ENCODE assay signal across 21 cellular contexts in genomic region chr14:90808759-90809529, GRCh38. TPM values are rescaled to one million over a fixed set of nuclear protein-coding genes. Genes with fewer than 3 reads are reported as not detected.
A peak's percentile ranks its signal among the peaks of the same experiment; 100 is the strongest.
DNase-seq lines count a peak whose midpoint lies in the region; ATAC-seq, FAIRE-seq and TF ChIP-seq lines count a peak whose summit lies in the region.
"Had no signal": no experiment of that assay in that cellular context is flagged by ENCODE, and none has a peak within 500 bp of the region (broad histone marks: within the 10 kb centered on the region; RNA-seq: fewer than 3 reads in every experiment).

No MANE protein-coding gene starts in this region.

- H2AFZ ChIP-seq in K562 (ENCODE audit: low read depth, low read length) (no peak overlapping the region), HepG2 (ENCODE audit: low read length) (no peak overlapping the region)

- H3K27ac ChIP-seq in K562 (ENCODE audit: extremely low read depth, low read depth, low read length) (peak overlapping the region; percentile 22; the same call in 1 of the 3 replicates), HepG2 (ENCODE audit: extremely low read length, insufficient read depth, low read length) (no peak overlapping the region)
- H3K27ac ChIP-seq: vagina had no signal

- no peaks in the 10 kb centered on the region for H3K9me3 ChIP-seq in K562 (replicated peaks; ENCODE audit: control insufficient read depth, insufficient read depth, low read depth, low read length)
- H3K9me3 ChIP-seq in HepG2 (ENCODE audit: low read length), result no peaks in the 10 kb centered on the region
- H3K9me3 ChIP-seq: vagina had no signal

- intact Hi-C loops in K562 (cut with micrococcal nuclease) (loop anchor here (5.0 kb wide), 1 partner anchor 427 kb away; no protein-coding TSS in a partner anchor), HepG2 (cut with micrococcal nuclease; ENCODE audit: unreplicated experiment) (no loop called here)

- TF ChIP-seq POLR2A in K562 (conservative IDR thresholded peaks at IDR 0.05), result no peak
- no peak for TF ChIP-seq POLR2A in HepG2 (IDR thresholded peaks at IDR 0.05; ENCODE audit: insufficient read depth in 1 of 2, low read depth in 2 of 2, low read length in 2 of 2)

- H3K36me3 ChIP-seq in K562 (ENCODE audit: control insufficient read depth, insufficient read depth, low read length) (peaks cover 11% of the 10 kb centered on the region; the same call in 2 of the 3 replicates), HepG2 (replicated peaks in 1 of 2; ENCODE audit: control insufficient read depth in 1 of 2, insufficient read depth in 2 of 2, low read length in 2 of 2) (no peaks in the 10 kb centered on the region)
- H3K36me3 ChIP-seq: vagina had no signal

- FAIRE-seq in K562 (lab: Jason Lieb, UNC) (no peak), HepG2 (lab: Jason Lieb, UNC) (no peak)
- FAIRE-seq: keratinocyte had no signal

- H4K20me1 ChIP-seq in K562 (replicated peaks; ENCODE audit: control insufficient read depth, insufficient read depth, low read length), result no peaks in the 10 kb centered on the region; the same call in 1 of the 2 replicates
- no peaks in the 10 kb centered on the region for H4K20me1 ChIP-seq in HepG2 (ENCODE audit: insufficient read depth, low read length)

- H3K27me3 ChIP-seq in K562 (ENCODE audit: control insufficient read depth in 2 of 2, insufficient read depth in 2 of 2, low read length in 2 of 2) (no peaks in the 10 kb centered on the region), HepG2 (ENCODE audit: control insufficient read depth in 1 of 2, insufficient read depth in 2 of 2, low read length in 2 of 2) (peaks cover 1 to 5% of the 10 kb centered on the region in 2 experiments; a peak in 3 of 5 replicates)
- H3K27me3 ChIP-seq: vagina had no signal

- no peak for TF ChIP-seq EP300 in K562 (IDR thresholded peaks at IDR 0.05; ENCODE audit: low read length)
- TF ChIP-seq EP300 in HepG2 (IDR thresholded peaks at IDR 0.05; ENCODE audit: low read depth in 2 of 2, low read length in 2 of 2), result no peak
- TF ChIP-seq EP300 in HepG2 (CRISPR knock-in tag; IDR thresholded peaks at IDR 0.05; ENCODE audit: borderline replicate concordance), result no peak

- H3K9ac ChIP-seq in K562 (ENCODE audit: insufficient read depth in 1 of 2, low read depth in 2 of 2, low read length in 2 of 2) (peak overlapping the region in 1 of 2 experiments; percentile 18; a peak in 1 of 4 replicates), HepG2 (ENCODE audit: insufficient read depth, low read depth, low read length) (no peak overlapping the region)

- POLR2A ChIA-PET in K562 (lab: Yijun Ruan, JAX) (interaction anchor here (0.6 to 1.2 kb wide), 2 partner anchors 16 to 1069 kb away, joined by 3 to 5 read pairs; no protein-coding TSS in a partner anchor), HepG2 (lab: Yijun Ruan, JAX) (no interaction called here)

- H3K4me3 ChIP-seq in K562 (no peak overlapping the region), HepG2 (replicated peaks in 1 of 3; ENCODE audit: insufficient read depth in 1 of 3, low read depth in 2 of 3, low read length in 3 of 3) (no peak overlapping the region)
- H3K4me3 ChIP-seq: vagina had no signal

- WGBS in K562 (ENCODE audit: insufficient coverage, low coverage, missing lambda C conversion rate), result 76% methylated on average over 12 of the region's 15 CpGs
- 58% methylated on average over 12 of the region's 15 CpGs for WGBS in HepG2 (ENCODE audit: low lambda C conversion rate)

- DNase-seq in ACHN, result peak; percentile 13
- peak; percentile 34 for DNase-seq in HT1080 (ENCODE audit: low read depth)
- peak; percentile 44 to 72 (median 63) for DNase-seq in K562 (ENCODE audit: extremely low read depth in 1 of 4, low spot score in 3 of 4)
- no peak for DNase-seq in HepG2 (ENCODE audit: low spot score)
- DNase-seq in activated CD4-positive, alpha-beta T cell treated with anti-CD3 and anti-CD28 coated beads for 1 hour, result no peak
- no peak for DNase-seq in D341Med (ENCODE audit: low spot score)
- no peak for DNase-seq in middle frontal gyrus (ENCODE audit: extremely low spot score, low spot score)
- DNase-seq: activated CD4-positive, alpha-beta memory T cell treated with anti-CD3 and anti-CD28 coated beads for 36 hours; activated naive CD4-positive, alpha-beta T cell treated with anti-CD3 and anti-CD28 coated beads for 36 hours; activated T-cell treated with anti-CD3 and anti-CD28 coated beads, Interleukin-2, amount 50 U/mL, for 1 hour; DMS153; effector memory CD8-positive, alpha-beta T cell; hippocampal formation; KBM-7; NCI-H1092; NCI-H2081 treated with DMSO at 0.1 percent for 48 hours; NCI-H510A treated with DMSO at 0.1 percent for 48 hours; nephron progenitor cell had no signal

- H3K4me1 ChIP-seq in K562 (replicated peaks in 1 of 2; ENCODE audit: control insufficient read depth in 2 of 2, insufficient read depth in 2 of 2, low read length in 2 of 2), result peaks cover 47 to 70% of the 10 kb centered on the region in 2 experiments
- peaks cover 5% of the 10 kb centered on the region; the same call in 1 of the 2 replicates for H3K4me1 ChIP-seq in HepG2 (ENCODE audit: insufficient read depth, low read length)

- CTCF ChIA-PET in K562 (lab: Yijun Ruan, JAX; ENCODE audit: low intra/inter-chr PET ratio) (no interaction called here), HepG2 (lab: Yijun Ruan, JAX; ENCODE audit: low intra/inter-chr PET ratio, low total read pairs) (no interaction called here)

- no TSS peak for BruUV-seq in K562 (replicated peaks; lab: Mats Ljungman, UMichigan)
- BruUV-seq in HepG2 (replicated peaks; lab: Mats Ljungman, UMichigan), result no TSS peak

- H3K4me2 ChIP-seq in K562 (ENCODE audit: insufficient read depth, low read length) (no peak overlapping the region), HepG2 (ENCODE audit: low read depth, low read length) (no peak overlapping the region)

- ATAC-seq in K562 (peak; percentile 10; the same call in 1 of the 3 replicates), HepG2 (no peak), HG03439 (IDR thresholded peaks at IDR 0.05; ENCODE audit: unreplicated experiment) (no peak)
- ATAC-seq: effector memory CD8-positive, alpha-beta T cell had no signal

- H3K9me1 ChIP-seq in K562 (ENCODE audit: control insufficient read depth, insufficient read depth, low read length), result no peaks in the 10 kb centered on the region

- H3K79me2 ChIP-seq in K562 (ENCODE audit: control insufficient read depth, insufficient read depth, low read length) (peaks cover 98% of the 10 kb centered on the region), HepG2 (ENCODE audit: insufficient read depth, low read length) (no peaks in the 10 kb centered on the region)

- in situ Hi-C loops in ACHN (cut with HindIII; ENCODE audit: low pct_ligation_motif_present, low pct_unique_long_range_greater_than_20kb, low sequenced_read_pairs) (no loop called here), K562 (cut with MboI) (no loop called here), HepG2 (cut with HindIII; ENCODE audit: extremely low pct_ligation_motif_present, low pct_unique_long_range_greater_than_20kb) (no loop called here)

- TF ChIP-seq RAD21 in K562 (CRISPR knock-in tag; conservative IDR thresholded peaks at IDR 0.05 in 1 of 2, IDR thresholded peaks at IDR 0.05 in 1 of 2) (no peak), HepG2 (CRISPR knock-in tag; IDR thresholded peaks at IDR 0.05) (no peak)

- TF ChIP-seq CTCF in K562 (IDR thresholded peaks at IDR 0.05 in 2 of 3, conservative IDR thresholded peaks at IDR 0.05 in 1 of 3; ENCODE audit: insufficient read depth in 2 of 3, low read depth in 1 of 3, low read length in 3 of 3) (no peak), HepG2 (CRISPR knock-in tag; IDR thresholded peaks at IDR 0.05) (no peak)

RNA-seq across cellular contexts. Expression of gene TTC7B, which starts 7.3 kb away (rescaled TPM):
- 27.8 and 44.8 TPM in 2 replicates for total RNA-seq in HT1080 (2014; rRNA removed; shearing (Covaris generic))
- polyA plus RNA-seq in HT1080 (2015; cell fraction: cytosol; rRNA removed), result 39.0 and 40.3 TPM in 2 replicates
- 18.2 and 19.9 TPM in 2 replicates for polyA plus RNA-seq in HT1080 (2015; cell fraction: nucleus; rRNA removed)
- total RNA-seq in K562 (2011; cell fraction: chromatin; rRNA removed; ENCODE audit: low replicate concordance), result 118 and 173 TPM in 2 replicates
- 48.5 and 49.9 TPM in 2 replicates for total RNA-seq in K562 (2011; cell fraction: nucleolus; rRNA removed)
- 66.6 and 71.6 TPM in 2 replicates for total RNA-seq in K562 (2011; cell fraction: nucleoplasm; rRNA removed)
- 36.7 and 37.3 TPM in 2 replicates for total RNA-seq in K562 (2014; rRNA removed)
- total RNA-seq in K562 (2014; rRNA removed; fragmentation: Illumina TruSeq; extraction: Trizol), result 25.7 and 27.4 TPM in 2 replicates
- 21.9 and 24.0 TPM in 2 replicates for total RNA-seq in K562 (2015; rRNA removed; fragmentation: Illumina TruSeq; extraction: Trizol)
- total RNA-seq in K562 (2021), result 77.2 and 77.7 TPM in 2 replicates
- polyA plus RNA-seq in K562 (2011; rRNA removed), result 43.3 and 50.2 TPM in 2 replicates
- polyA plus RNA-seq in K562 (2011; cell fraction: cytosol; rRNA removed), result 38.9 and 74.2 TPM in 2 replicates
- 51.9 and 63.4 TPM in 2 replicates for polyA plus RNA-seq in K562 (2011; cell fraction: nucleus; rRNA removed)
- 41.2 and 101 TPM in 2 replicates for polyA plus RNA-seq in K562 (2012)
- 40.1 and 41.6 TPM in 2 replicates for polyA plus RNA-seq in K562 (2014; fragmentation: Illumina TruSeq; extraction: Trizol)
- polyA plus RNA-seq in K562 (2014; fragmentation: Nextera tagmentation; extraction: Ambion mirVana), result 1 to 10 TPM; 2.2 to 2.5 TPM
- 34.3 and 37.1 TPM in 2 replicates for polyA plus RNA-seq in K562 (2014; rRNA removed)
- 70.1 and 70.2 TPM in 2 replicates for polyA minus RNA-seq in K562 (2011; rRNA and poly(A)+ RNA removed)
- 70.3 and 94.5 TPM in 2 replicates for polyA minus RNA-seq in K562 (2011; cell fraction: cytosol; rRNA and poly(A)+ RNA removed)
- 45.9 and 78.4 TPM in 2 replicates for polyA minus RNA-seq in K562 (2011; cell fraction: nucleus; rRNA and poly(A)+ RNA removed)
- total RNA-seq in HepG2 (2016; rRNA removed; fragmentation: Illumina TruSeq; extraction: Trizol), result 1.3 and 2.4 TPM in 2 replicates
- total RNA-seq in HepG2 (2016; cell fraction: cytosol; rRNA removed; fragmentation: Illumina TruSeq; extraction: Trizol; ENCODE audit: low read depth), result 2.6 and 3.2 TPM in 2 replicates
- total RNA-seq in HepG2 (2016; cell fraction: insoluble cytoplasmic fraction; rRNA removed; fragmentation: Illumina TruSeq; extraction: Trizol), result 2.0 TPM in 2 replicates
- total RNA-seq in HepG2 (2016; cell fraction: membrane; rRNA removed; fragmentation: Illumina TruSeq; extraction: Trizol), result 7.9 and 8.4 TPM in 2 replicates
- total RNA-seq in HepG2 (2016; cell fraction: nucleus; rRNA removed; fragmentation: Illumina TruSeq; extraction: Trizol), result 1.1 and 2.2 TPM in 2 replicates
- polyA plus RNA-seq in HepG2 (2011; rRNA removed), result 3.2 and 4.5 TPM in 2 replicates
- 2.5 and 3.9 TPM in 2 replicates for polyA plus RNA-seq in HepG2 (2011; cell fraction: cytosol; rRNA removed)
- polyA plus RNA-seq in HepG2 (2011; cell fraction: nucleus; rRNA removed), result 2.6 and 2.8 TPM in 2 replicates
- polyA plus RNA-seq in HepG2 (2012), result 3.0 and 5.4 TPM in 2 replicates
- 4.6 and 7.5 TPM in 2 replicates for polyA plus RNA-seq in HepG2 (2016; cell fraction: cytosol; fragmentation: Illumina TruSeq; extraction: Trizol; ENCODE audit: low read depth)
- 3.9 and 4.3 TPM in 2 replicates for polyA plus RNA-seq in HepG2 (2016; cell fraction: insoluble cytoplasmic fraction; fragmentation: Illumina TruSeq; extraction: Trizol; ENCODE audit: low read depth)
- 8.4 and 12.0 TPM in 2 replicates for polyA plus RNA-seq in HepG2 (2016; cell fraction: membrane; fragmentation: Illumina TruSeq; extraction: Trizol; ENCODE audit: low read depth)
- polyA plus RNA-seq in HepG2 (2016; cell fraction: nucleus; fragmentation: Illumina TruSeq; extraction: Trizol; ENCODE audit: insufficient read depth, low read depth), result 3.6 and 5.4 TPM in 2 replicates
- polyA minus RNA-seq in HepG2 (2011; rRNA and poly(A)+ RNA removed; ENCODE audit: low replicate concordance), result 6.2 and 22.2 TPM in 2 replicates
- polyA minus RNA-seq in HepG2 (2011; cell fraction: cytosol; rRNA and poly(A)+ RNA removed), result 4.2 and 9.8 TPM in 2 replicates
- 1.8 and 3.2 TPM in 2 replicates for polyA minus RNA-seq in HepG2 (2011; cell fraction: nucleus; rRNA and poly(A)+ RNA removed)

Comparison
In these comparisons a context has a peak if more than half of its experiments do, and no peak if none do; other contexts are left out.
1. DNase-seq: peak in ACHN (single experiment), HT1080 (single experiment) and K562 (4 of 4); none in HepG2 (single experiment), activated CD4-positive, alpha-beta T cell treated with anti-CD3 and anti-CD28 coated beads for 1 hour (single experiment), D341Med (single experiment) and middle frontal gyrus (single experiment).